Comparison of ENCODE assay signal across 16 cellular contexts in the genomic region with DNA sequence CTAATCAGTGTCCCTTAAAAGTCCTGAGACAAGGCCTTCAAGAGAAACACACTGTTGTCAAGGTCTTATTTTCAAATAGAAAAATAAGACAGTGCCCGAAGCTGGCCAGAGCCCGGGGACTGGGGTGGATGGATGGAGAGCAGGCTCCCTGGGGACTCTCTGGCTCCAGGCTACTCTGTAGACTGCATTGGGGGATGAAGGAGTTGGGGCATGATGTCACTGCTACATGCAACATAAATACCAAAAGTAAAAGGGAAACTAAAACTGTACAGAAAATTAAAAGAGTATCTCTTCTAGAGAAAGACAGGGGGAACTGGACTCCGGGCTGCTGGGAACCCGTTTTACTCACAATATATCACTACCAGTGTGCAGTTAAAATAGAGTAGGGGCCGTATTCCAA.
DNase-seq lines count a peak whose midpoint lies in the region; ATAC-seq lines count a peak whose summit lies in the region.
"Had no signal": no experiment of that assay in that cellular context is flagged by ENCODE, and none has a peak within 500 bp of the region (broad histone marks: within the 10 kb centered on the region; RNA-seq: fewer than 3 reads in every experiment).

No MANE protein-coding gene starts in this region.

- no peak overlapping the region for H4K91ac ChIP-seq in mesenchymal stem cell (ENCODE audit: low read length)

- H2AFZ ChIP-seq in mesenchymal stem cell (ENCODE audit: low read depth, low read length) = no peak overlapping the region
- H2AFZ ChIP-seq: PC-9 had no signal

- H3K18ac ChIP-seq in mesenchymal stem cell (ENCODE audit: low read depth in 1 of 2, low read length in 2 of 2) = no peak overlapping the region

- H3K14ac ChIP-seq in mesenchymal stem cell (ENCODE audit: low read length in 2 of 2) = no peak overlapping the region

- H3K36me3 ChIP-seq in mesenchymal stem cell (ENCODE audit: control insufficient read depth in 1 of 2, insufficient read depth in 2 of 2, low read depth in 1 of 2, low read length in 2 of 2) = peaks cover 0 to 10% of the 10 kb centered on the region in 2 experiments
- H3K36me3 ChIP-seq: suprapubic skin had no signal

- no peak overlapping the region for H3K23ac ChIP-seq in mesenchymal stem cell (ENCODE audit: low read length in 2 of 2)

- peak; percentile 48 for DNase-seq in mesenchymal stem cell
- no peak for DNase-seq in DMS153 treated with DMSO at 0.1 percent for 48 hours (lab: John Stamatoyannopoulos, UW; ENCODE audit: unreplicated experiment)
- no peak for DNase-seq in 8988T
- no peak for DNase-seq in NAMALWA (ENCODE audit: low spot score)
- no peak for DNase-seq in NCI-H524 (lab: John Stamatoyannopoulos, UW)
- DNase-seq: activated CD8-positive, alpha-beta memory T cell treated with anti-CD3 and anti-CD28 coated beads, Interleukin-2, amount 50 U/mL, for 48 hours; effector memory CD4-positive, alpha-beta T cell; glutamatergic neuron; NCI-H2029; psoas muscle had no signal

- no peak overlapping the region for H2AK5ac ChIP-seq in mesenchymal stem cell (ENCODE audit: low read length, severe bottlenecking)

- ATAC-seq in GM18909 (IDR thresholded peaks at IDR 0.05; ENCODE audit: poor library complexity, unreplicated experiment) (peak; percentile 80), GM21619 (IDR thresholded peaks at IDR 0.05; ENCODE audit: unreplicated experiment) (peak; percentile 85), HG03159 (IDR thresholded peaks at IDR 0.05; ENCODE audit: unreplicated experiment) (peak; percentile 79)
- ATAC-seq: psoas muscle had no signal

- H2BK5ac ChIP-seq in mesenchymal stem cell (ENCODE audit: low read depth, low read length, poor library complexity, severe bottlenecking) = no peak overlapping the region

- H3K4me1 ChIP-seq in mesenchymal stem cell (ENCODE audit: control insufficient read depth, insufficient read depth, low read depth, low read length) = no peaks in the 10 kb centered on the region

- WGBS in mesenchymal stem cell = 88% methylated on average over 2 of the region's 5 CpGs

- peaks cover 13% of the 10 kb centered on the region for H3K9me3 ChIP-seq in mesenchymal stem cell (ENCODE audit: control insufficient read depth, low read length)
- H3K9me3 ChIP-seq: ascending aorta, psoas muscle, suprapubic skin had no signal

- no peaks in the 10 kb centered on the region for H3K79me1 ChIP-seq in mesenchymal stem cell (replicated peaks; ENCODE audit: low read length, poor library complexity, severe bottlenecking)

- no peak overlapping the region for H2BK120ac ChIP-seq in mesenchymal stem cell (ENCODE audit: low read depth, low read length)

- H3K4me2 ChIP-seq in mesenchymal stem cell (ENCODE audit: low read length, poor library complexity, severe bottlenecking) = no peak overlapping the region
- H3K4me2 ChIP-seq: PC-9 had no signal

- H3K27me3 ChIP-seq in mesenchymal stem cell (ENCODE audit: control insufficient read depth in 1 of 2, insufficient read depth in 1 of 2, low read length in 2 of 2) = no peaks in the 10 kb centered on the region
- H3K27me3 ChIP-seq: ascending aorta, suprapubic skin had no signal

- no peak overlapping the region for H3K9ac ChIP-seq in mesenchymal stem cell (ENCODE audit: low read length)

- no peak overlapping the region for H4K8ac ChIP-seq in mesenchymal stem cell (ENCODE audit: low read length)

- no peak overlapping the region for H2BK12ac ChIP-seq in mesenchymal stem cell (ENCODE audit: low read length in 2 of 2)

- no peak overlapping the region for H2BK15ac ChIP-seq in mesenchymal stem cell (ENCODE audit: low read depth, poor library complexity, severe bottlenecking)

- H3K4ac ChIP-seq in mesenchymal stem cell (ENCODE audit: low read depth in 1 of 2, low read length in 2 of 2) = no peak overlapping the region

- no peak overlapping the region for H3K27ac ChIP-seq in mesenchymal stem cell (ENCODE audit: low read length, poor library complexity, severe bottlenecking)
- H3K27ac ChIP-seq: PC-9, psoas muscle, suprapubic skin had no signal

- no peak overlapping the region for H3K4me3 ChIP-seq in mesenchymal stem cell (ENCODE audit: insufficient read depth in 1 of 2, low read depth in 1 of 2, low read length in 2 of 2)
- H3K4me3 ChIP-seq: ascending aorta, PC-9, psoas muscle, suprapubic skin had no signal
